Comparison of ENCODE assay signal across 1 cellular context in the genomic region with DNA sequence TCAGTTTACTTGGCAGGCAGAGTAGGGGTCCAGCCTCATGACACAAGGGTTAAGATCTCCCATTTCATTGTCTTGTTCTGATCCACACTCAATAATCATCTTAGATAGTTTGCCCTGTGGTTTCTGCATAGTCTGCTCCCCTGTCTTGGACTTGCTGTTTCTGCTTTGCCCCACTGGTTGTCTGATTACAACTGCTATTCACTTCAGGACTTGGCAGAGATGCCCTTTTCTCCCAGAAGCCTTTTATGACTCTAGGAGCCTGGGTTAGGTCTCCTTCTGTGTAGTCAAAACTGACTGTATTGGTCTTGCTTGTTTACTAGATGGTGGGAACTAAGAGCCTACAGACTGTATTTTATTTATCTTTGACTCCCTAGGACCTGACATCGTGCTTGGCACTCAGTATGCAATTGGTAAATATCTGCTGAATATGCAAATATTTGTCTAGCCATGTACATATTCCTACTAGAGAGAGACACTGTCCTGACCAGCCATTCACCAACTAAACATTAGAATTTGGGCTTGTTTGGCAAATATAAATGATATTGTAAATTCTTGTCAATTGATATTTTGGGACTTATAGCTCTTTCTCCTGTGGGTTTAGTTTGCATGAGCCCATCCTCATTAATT.
A peak's percentile ranks its signal among the peaks of the same experiment; 100 is the strongest.
TF ChIP-seq lines count a peak whose summit lies in the region.

No MANE protein-coding gene starts in this region.

TF ChIP-seq in IMR-90, 13 proteins besides CTCF, POLR2A, EP300 and RAD21:
- no peak for TF ChIP-seq BHLHE40 (IDR thresholded peaks at IDR 0.05; ENCODE audit: low read depth, low read length)
- TF ChIP-seq MAFK (IDR thresholded peaks at IDR 0.05; ENCODE audit: low read depth, low read length), result peak; percentile 76
TF ChIP-seq in IMR-90: peak in this region for 1.
